Comparison of ENCODE assay signal across 14 cellular contexts in the genomic region with DNA sequence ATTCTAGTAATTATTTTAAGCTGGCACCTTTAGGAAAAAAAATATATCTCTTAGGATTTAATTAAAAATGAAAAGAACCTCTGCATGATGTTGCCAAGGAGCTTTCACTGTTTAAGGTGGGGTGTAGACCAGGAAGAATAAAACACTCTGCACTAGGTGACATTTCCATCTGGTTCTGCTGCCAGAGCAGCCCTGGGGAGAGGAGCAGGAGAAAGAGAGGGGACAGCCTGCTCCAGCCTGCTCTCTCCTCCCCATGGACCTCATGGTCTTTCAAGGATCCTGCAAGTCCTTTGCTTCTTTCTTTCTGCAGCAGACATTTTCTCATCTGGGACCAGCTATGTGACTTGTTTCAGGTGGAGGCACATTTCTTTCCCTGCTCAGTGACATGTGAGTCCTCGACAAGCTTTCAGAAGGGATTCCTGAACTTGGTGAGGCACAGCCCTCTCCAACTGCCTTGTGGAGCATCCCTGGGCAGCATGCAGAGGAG. TPM values are rescaled to one million over a fixed set of nuclear protein-coding genes. Genes with fewer than 3 reads are reported as not detected.
DNase-seq lines count a peak whose midpoint lies in the region; ATAC-seq, FAIRE-seq and TF ChIP-seq lines count a peak whose summit lies in the region.
"Had no signal": no experiment of that assay in that cellular context is flagged by ENCODE, and none has a peak within 500 bp of the region (broad histone marks: within the 10 kb centered on the region; RNA-seq: fewer than 3 reads in every experiment).

No MANE protein-coding gene starts in this region.

- no peaks in the 10 kb centered on the region for H3K27me3 Mint-ChIP-seq in GM23338 (ENCODE audit: insufficient read depth, low read depth, poor library complexity)
- H3K27me3 Mint-ChIP-seq in astrocyte (ENCODE audit: low read depth, unreplicated experiment): peaks cover 22% of the 10 kb centered on the region

- H3K4me3 ChIP-seq in GM23338 (no peak overlapping the region), astrocyte (ENCODE audit: insufficient read depth, low read depth, low read length) (no peak overlapping the region)

- H3K27me3 ChIP-seq in GM23338 (ENCODE audit: insufficient read depth) (no peaks in the 10 kb centered on the region), astrocyte (ENCODE audit: insufficient read depth, low read length) (no peaks in the 10 kb centered on the region)

- DNase-seq in GM23338 (ENCODE audit: low spot score): no peak
- no peak for DNase-seq in astrocyte (ENCODE audit: low read depth)
- peak; percentile 39 for DNase-seq in globus pallidus (ENCODE audit: low spot score)
- peak; percentile 33 for DNase-seq in superior temporal gyrus (ENCODE audit: extremely low spot score)
- DNase-seq in GM19238 (ENCODE audit: insufficient read length, low spot score): no peak
- no peak for DNase-seq in T1000 (lab: John Stamatoyannopoulos, UW)
- DNase-seq in NOMO-1 (lab: John Stamatoyannopoulos, UW; ENCODE audit: unreplicated experiment in 2 of 2): no peak
- DNase-seq: AML-193, Caco-2, NCI-H1436, NCI-H2029 treated with DMSO at 0.1 percent for 48 hours, NCI-H510A treated with DMSO at 0.1 percent for 48 hours, RPMI8226 had no signal

- H3K9me2 ChIP-seq in GM23338 (ENCODE audit: insufficient read depth): 0 out of 2 replicates have a peak, but pooled peaks cover 5% of the 10 kb centered on the region

- 0 out of 2 replicates have a peak overlapping the region, but pooled peaks have one; percentile 7 for H2AFZ ChIP-seq in GM23338
- H2AFZ ChIP-seq in astrocyte (ENCODE audit: low read depth, low read length): no peak overlapping the region

- TF ChIP-seq CTCF in GM23338 (conservative IDR thresholded peaks at IDR 0.05; ENCODE audit: low read depth in 2 of 2) (no peak), astrocyte (IDR thresholded peaks at IDR 0.05; ENCODE audit: insufficient read depth, low read depth, low read length) (no peak)

- H3K4me2 ChIP-seq in GM23338: no peak overlapping the region
- H3K4me2 ChIP-seq in astrocyte (ENCODE audit: low read length): no peak overlapping the region

- no peak for FAIRE-seq in astrocyte (lab: Jason Lieb, UNC)
- FAIRE-seq: GM12891 had no signal

- H3K36me3 ChIP-seq in GM23338 (ENCODE audit: insufficient read depth): no peaks in the 10 kb centered on the region
- no peaks in the 10 kb centered on the region for H3K36me3 ChIP-seq in astrocyte (ENCODE audit: insufficient read depth, low read length)

- H3K27ac Mint-ChIP-seq in GM23338 (no peak overlapping the region), astrocyte (ENCODE audit: unreplicated experiment) (no peak overlapping the region)

- no peaks in the 10 kb centered on the region for H3F3A ChIP-seq in GM23338 (replicated peaks; ENCODE audit: low read depth)

- H3K4me1 ChIP-seq in GM23338 (ENCODE audit: insufficient read depth) (no peaks in the 10 kb centered on the region), astrocyte (ENCODE audit: insufficient read depth, low read length) (peaks cover 27% of the 10 kb centered on the region)
- H3K4me1 ChIP-seq: Caco-2 had no signal

- H3K27ac ChIP-seq in GM23338 (ENCODE audit: low read depth) (no peak overlapping the region), astrocyte (ENCODE audit: low read depth, low read length) (peak overlapping the region; percentile 93)

- no peaks in the 10 kb centered on the region for H3K79me2 ChIP-seq in GM23338 (replicated peaks; ENCODE audit: insufficient read depth)
- H3K79me2 ChIP-seq in astrocyte (ENCODE audit: insufficient read depth, low read length): no peaks in the 10 kb centered on the region

- no peaks in the 10 kb centered on the region for H3K9me3 Mint-ChIP-seq in GM23338
- H3K9me3 Mint-ChIP-seq in astrocyte (ENCODE audit: unreplicated experiment): peaks cover 2% of the 10 kb centered on the region

- no peaks in the 10 kb centered on the region for H4K20me1 ChIP-seq in GM23338 (replicated peaks; ENCODE audit: insufficient read depth)
- H4K20me1 ChIP-seq in astrocyte (ENCODE audit: insufficient read depth, low read length): no peaks in the 10 kb centered on the region

- H3K9me3 ChIP-seq in astrocyte (ENCODE audit: insufficient read depth, low read depth, low read length): no peaks in the 10 kb centered on the region
- H3K9me3 ChIP-seq: Caco-2 had no signal

- no peak overlapping the region for H3K9ac ChIP-seq in astrocyte (ENCODE audit: low read length)

- H3K4me1 Mint-ChIP-seq in GM23338: peaks cover 4% of the 10 kb centered on the region; the same call in 1 of the 3 replicates
- H3K4me1 Mint-ChIP-seq in astrocyte (ENCODE audit: low read depth, unreplicated experiment): peaks cover 10% of the 10 kb centered on the region

- H3K36me3 Mint-ChIP-seq in GM23338 (ENCODE audit: low read depth): no peaks in the 10 kb centered on the region
- H3K36me3 Mint-ChIP-seq in astrocyte (ENCODE audit: low read depth, unreplicated experiment): no peaks in the 10 kb centered on the region

- no peak for ATAC-seq in GM23338

- H3K4me3 Mint-ChIP-seq in GM23338 (no peak overlapping the region), astrocyte (ENCODE audit: unreplicated experiment) (no peak overlapping the region)

TF ChIP-seq in GM23338, 12 proteins besides CTCF, POLR2A, EP300 and RAD21 (continues in another document):
- TF ChIP-seq NANOG (IDR thresholded peaks at IDR 0.05; ENCODE audit: borderline replicate concordance) (no peak), ETS1 (IDR thresholded peaks at IDR 0.05) (no peak), EZH2phosphoT487 (IDR thresholded peaks at IDR 0.05; ENCODE audit: unreplicated experiment) (no peak), EZH2 (IDR thresholded peaks at IDR 0.05; ENCODE audit: low read depth, unreplicated experiment) (no peak), CREB1 (CRISPR knock-in tag; IDR thresholded peaks at IDR 0.05; ENCODE audit: low read depth) (no peak), REST (IDR thresholded peaks at IDR 0.05; ENCODE audit: unreplicated experiment) (no peak), POLR2AphosphoS5 (IDR thresholded peaks at IDR 0.05; ENCODE audit: low read depth) (no peak), STAT1 (IDR thresholded peaks at IDR 0.05; ENCODE audit: unreplicated experiment) (no peak), ZNF331 (CRISPR knock-in tag; IDR thresholded peaks at IDR 0.05; ENCODE audit: low read depth) (no peak), JUNB (IDR thresholded peaks at IDR 0.05; ENCODE audit: unreplicated experiment) (no peak), ZNF114 (CRISPR knock-in tag; IDR thresholded peaks at IDR 0.05) (no peak)

RNA-seq across cellular contexts. Expression of gene SSPN, which starts 45.0 kb away (rescaled TPM):
- 1.1 and 3.1 TPM in 2 replicates for total RNA-seq in GM23338 (2014; rRNA removed; shearing (Covaris generic))
- polyA plus RNA-seq in GM23338 (2016; fragmentation: Nextera tagmentation; extraction: Ambion mirVana): 2.3 and 2.8 TPM in 2 replicates
- 6.3 and 11.2 TPM in 2 replicates for total RNA-seq in astrocyte

Comparison
In these comparisons a context has a peak if more than half of its experiments do, and no peak if none do; other contexts are left out.
1. DNase-seq: peak in globus pallidus (single experiment) and superior temporal gyrus (single experiment); none in GM23338 (single experiment), astrocyte (single experiment), GM19238 (single experiment), T1000 (single experiment) and NOMO-1 (0 of 2).